Comparison of ENCODE assay signal across 8 cellular contexts in the genomic region with DNA sequence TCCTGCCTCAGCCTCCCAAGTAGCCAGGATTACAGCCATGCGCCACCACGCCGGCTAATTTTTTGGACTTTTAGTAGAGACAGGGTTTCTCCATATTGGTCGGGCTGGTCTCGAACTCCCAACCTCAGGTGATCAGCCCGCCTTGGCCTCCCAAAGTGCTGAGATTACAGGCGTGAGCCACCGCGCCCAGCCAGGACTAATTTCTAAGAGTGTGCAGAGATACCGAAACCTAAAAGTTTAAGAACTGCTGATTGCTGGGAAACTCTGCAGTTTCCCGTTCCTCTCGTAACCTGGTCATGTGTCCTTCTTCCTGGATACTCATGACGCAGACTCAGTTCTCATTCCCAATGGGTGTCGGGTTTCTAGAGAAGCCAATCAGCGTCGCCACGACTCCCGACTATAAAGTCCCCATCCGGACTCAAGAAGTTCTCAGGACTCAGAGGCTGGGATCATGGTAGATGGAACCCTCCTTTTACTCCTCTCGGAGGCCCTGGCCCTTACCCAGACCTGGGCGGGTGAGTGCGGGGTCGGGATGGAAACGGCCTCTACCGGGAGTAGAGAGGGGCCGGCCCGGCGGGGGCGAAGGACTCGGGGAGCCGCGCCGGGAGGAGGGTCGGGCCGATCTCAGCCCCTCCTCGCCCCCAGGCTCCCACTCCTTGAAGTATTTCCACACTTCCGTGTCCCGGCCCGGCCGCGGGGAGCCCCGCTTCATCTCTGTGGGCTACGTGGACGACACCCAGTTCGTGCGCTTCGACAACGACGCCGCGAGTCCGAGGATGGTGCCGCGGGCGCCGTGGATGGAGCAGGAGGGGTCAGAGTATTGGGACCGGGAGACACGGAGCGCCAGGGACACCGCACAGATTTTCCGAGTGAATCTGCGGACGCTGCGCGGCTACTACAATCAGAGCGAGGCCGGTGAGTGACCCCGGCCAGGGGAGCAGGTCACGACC. TPM values are rescaled to one million over a fixed set of nuclear protein-coding genes. Genes with fewer than 3 reads are reported as not detected.
DNase-seq lines count a peak whose midpoint lies in the region; ATAC-seq and TF ChIP-seq lines count a peak whose summit lies in the region.

Gene HLA-E (plus strand): TSS at position 429 of the 950 bp plus-strand sequence. CDS start 23 bp downstream, at position 452.

- 5% methylated on average over 59 to 69 of the region's 69 CpGs for WGBS in tibial nerve, 2 donors

- H3K4me3 ChIP-seq in HFF-Myc (replicated peaks; ENCODE audit: low read depth, low read length) (peak within 1 kb of the TSS; percentile 96), NB4 (ENCODE audit: low read depth, low read length) (peak within 1 kb of the TSS; percentile 82), cardiac muscle cell (peak within 1 kb of the TSS; percentile 71), parathyroid adenoma (ENCODE audit: low read depth, low read length) (peak within 1 kb of the TSS; percentile 89), tibial nerve (peak within 1 kb of the TSS; percentile 68 to 90 (median 88))

- H3K9me3 ChIP-seq in cardiac muscle cell (ENCODE audit: low read depth) (no peaks in the 10 kb centered on the region), parathyroid adenoma (ENCODE audit: control insufficient read depth, low read length) (no peaks in the 10 kb centered on the region), tibial nerve (no peaks in the 10 kb centered on the region)

- H3K36me3 ChIP-seq in cardiac muscle cell (no peaks in the 10 kb centered on the region), parathyroid adenoma (ENCODE audit: control insufficient read depth, insufficient read depth, low read length) (no peaks in the 10 kb centered on the region), tibial nerve (peaks cover 0 to 43% (median 4%) of the 10 kb centered on the region in 3 donors)

- H3K36me3 Mint-ChIP-seq in activated naive CD8-positive, alpha-beta T cell treated with anti-CD3 and anti-CD28 coated beads, Interleukin-2, amount 50 U/mL, for 24 hours (ENCODE audit: low read depth) = peaks cover 50% of the 10 kb centered on the region

- no peaks in the 10 kb centered on the region for H3K27me3 Mint-ChIP-seq in activated naive CD8-positive, alpha-beta T cell treated with anti-CD3 and anti-CD28 coated beads, Interleukin-2, amount 50 U/mL, for 24 hours

- H3K27ac Mint-ChIP-seq in activated naive CD8-positive, alpha-beta T cell treated with anti-CD3 and anti-CD28 coated beads, Interleukin-2, amount 50 U/mL, for 24 hours = peak within 1 kb of the TSS; percentile 91

- peak within 1 kb of the TSS; percentile 77 for H2AFZ ChIP-seq in parathyroid adenoma

- peaks cover 4% of the 10 kb centered on the region for H3K4me1 ChIP-seq in cardiac muscle cell (ENCODE audit: low read depth)
- H3K4me1 ChIP-seq in parathyroid adenoma = no peaks in the 10 kb centered on the region
- peaks cover 0 to 31% (median 19%) of the 10 kb centered on the region in 4 donors for H3K4me1 ChIP-seq in tibial nerve

- DNase-seq in GM04504 (ENCODE audit: low read depth) (peak; percentile 100), HFF-Myc (ENCODE audit: extremely low read depth, low read depth) (peak; percentile 100), NB4 (ENCODE audit: low read depth) (peak; percentile 99), SW 1271 (lab: John Stamatoyannopoulos, UW) (peak; percentile 98 to 99), cardiac muscle cell (ENCODE audit: low read depth in 1 of 2, low spot score in 1 of 2) (peak; percentile 99 to 100), tibial nerve (ENCODE audit: low spot score in 2 of 2) (peak; percentile 92 to 99)
- DNase-seq in activated naive CD8-positive, alpha-beta T cell treated with anti-CD3 and anti-CD28 coated beads, Interleukin-2, amount 50 U/mL, for 24 hours = peak; percentile 83

- H3K27me3 ChIP-seq in cardiac muscle cell (peaks cover 27% of the 10 kb centered on the region), parathyroid adenoma (ENCODE audit: control insufficient read depth, insufficient read depth, low read length) (no peaks in the 10 kb centered on the region), tibial nerve (no peaks in the 10 kb centered on the region)

- peaks cover 55% of the 10 kb centered on the region for H3K4me1 Mint-ChIP-seq in activated naive CD8-positive, alpha-beta T cell treated with anti-CD3 and anti-CD28 coated beads, Interleukin-2, amount 50 U/mL, for 24 hours

- H3K4me2 ChIP-seq in parathyroid adenoma (ENCODE audit: low read length) = peak within 1 kb of the TSS; percentile 95

- peak within 1 kb of the TSS; percentile 69 for H3K27ac ChIP-seq in cardiac muscle cell
- peak within 1 kb of the TSS; percentile 84 for H3K27ac ChIP-seq in parathyroid adenoma
- peak within 1 kb of the TSS; percentile 86 to 100 (median 98) for H3K27ac ChIP-seq in tibial nerve

- peak; percentile 74 for ATAC-seq in activated naive CD8-positive, alpha-beta T cell treated with anti-CD3 and anti-CD28 coated beads, Interleukin-2, amount 50 U/mL, for 24 hours

- H3K79me2 ChIP-seq in parathyroid adenoma = no peaks in the 10 kb centered on the region

- H3K4me3 Mint-ChIP-seq in activated naive CD8-positive, alpha-beta T cell treated with anti-CD3 and anti-CD28 coated beads, Interleukin-2, amount 50 U/mL, for 24 hours = peak within 1 kb of the TSS; percentile 95

- no peak for TF ChIP-seq CTCF in HFF-Myc (IDR thresholded peaks at IDR 0.05; ENCODE audit: low read depth, low read length, missing control alignments)
- no peak for TF ChIP-seq CTCF in NB4 (IDR thresholded peaks at IDR 0.05; ENCODE audit: low read depth, low read length)
- no peak for TF ChIP-seq CTCF in cardiac muscle cell (IDR thresholded peaks at IDR 0.05; ENCODE audit: low read depth, low read length)
- TF ChIP-seq CTCF in parathyroid adenoma (IDR thresholded peaks at IDR 0.05) = no peak
- TF ChIP-seq CTCF in tibial nerve (IDR thresholded peaks at IDR 0.05) = peak in 2 of 5 experiments; percentile 22 to 49

- TF ChIP-seq EP300 in tibial nerve (IDR thresholded peaks at IDR 0.05) = peak; percentile 92 to 100

- TF ChIP-seq POLR2A in NB4 (IDR thresholded peaks at IDR 0.05; ENCODE audit: extremely low read depth, insufficient read length) (peak; percentile 83), tibial nerve (IDR thresholded peaks at IDR 0.05) (peak; percentile 98 to 99)

- no peaks in the 10 kb centered on the region for H3K9me3 Mint-ChIP-seq in activated naive CD8-positive, alpha-beta T cell treated with anti-CD3 and anti-CD28 coated beads, Interleukin-2, amount 50 U/mL, for 24 hours

- no peak within 1 kb of the TSS for H3K9ac ChIP-seq in parathyroid adenoma

RNA-seq across cellular contexts. Expression of gene HLA-E, which starts in this region (rescaled TPM):
- total RNA-seq in cardiac muscle cell = 30.0 and 39.2 TPM in 2 replicates
- 17.0 and 26.1 TPM in 2 replicates for polyA plus RNA-seq in cardiac muscle cell
- total RNA-seq in tibial nerve = 100 to 1,000 TPM; 483 to 900 (median 631) TPM

Comparison
In these comparisons a context has a peak if more than half of its experiments do, and no peak if none do; other contexts are left out.
1. Peak in every context shown above with its lines: DNase-seq, ATAC-seq, H3K4me3 ChIP-seq and H3K27ac ChIP-seq.
2. RNA of gene HLA-E (total RNA-seq): 483 to 900 TPM in tibial nerve; 30.0 to 39.2 TPM in cardiac muscle cell; every median in the first group is over 10 times any median in the second.